9 cellular contexts compared by ENCODE assay signal in genomic region chr1:40394456-40395172, GRCh38. TPM values are rescaled to one million over a fixed set of nuclear protein-coding genes. Genes with fewer than 3 reads are reported as not detected.
DNase-seq lines count a peak whose midpoint lies in the region; ATAC-seq and TF ChIP-seq lines count a peak whose summit lies in the region.
"Had no signal": no experiment of that assay in that cellular context is flagged by ENCODE, and none has a peak within 500 bp of the region (broad histone marks: within the 10 kb centered on the region; RNA-seq: fewer than 3 reads in every experiment).

No MANE protein-coding gene starts in this region.

- POLR2A ChIA-PET in activated CD8-positive, alpha-beta T cell treated with anti-CD3 and anti-CD28 coated beads for 36 hours (lab: Charles Lee), result interaction anchor here (1.1 to 16.6 kb wide), 5 partner anchors 9 to 56 kb away, joined by 3 to 278 read pairs (median 4); partner anchors contain the start of gene ZFP69B

- H3K4me3 Mint-ChIP-seq in activated T-cell treated with anti-CD3 and anti-CD28 coated beads, Interleukin-2, amount 50 U/mL, for 72 hours, result peak overlapping the region; percentile 71 to 93
- peak overlapping the region; percentile 18 for H3K4me3 Mint-ChIP-seq in activated CD8-positive, alpha-beta T cell treated with anti-CD3 and anti-CD28 coated beads for 36 hours

- peak overlapping the region; percentile 100 for H3K27ac Mint-ChIP-seq in activated T-cell treated with anti-CD3 and anti-CD28 coated beads, Interleukin-2, amount 50 U/mL, for 72 hours
- peak overlapping the region; percentile 90 for H3K27ac Mint-ChIP-seq in activated CD8-positive, alpha-beta T cell treated with anti-CD3 and anti-CD28 coated beads for 36 hours

- intact Hi-C loops in activated CD8-positive, alpha-beta T cell treated with anti-CD3 and anti-CD28 coated beads for 36 hours (cut with micrococcal nuclease), result loop anchor here (2.0 kb wide), 1 partner anchor 14 kb away; no protein-coding TSS in a partner anchor

- peak; percentile 59 to 61 for DNase-seq in activated T-cell treated with anti-CD3 and anti-CD28 coated beads, Interleukin-2, amount 50 U/mL, for 72 hours
- DNase-seq in activated T-cell treated with anti-CD3 and anti-CD28 coated beads, Interleukin-2, amount 50 U/mL, for 48 hours, result no peak
- peak; percentile 66 for DNase-seq in activated CD8-positive, alpha-beta T cell treated with anti-CD3 and anti-CD28 coated beads for 36 hours
- DNase-seq in tibial nerve (ENCODE audit: low spot score in 2 of 2) (no peak), DMS153 treated with DMSO at 0.1 percent for 48 hours (lab: John Stamatoyannopoulos, UW; ENCODE audit: unreplicated experiment) (no peak)
- DNase-seq: C1 segment of cervical spinal cord had no signal

- H3K4me3 ChIP-seq in gastroesophageal sphincter (no peak overlapping the region), tibial nerve (no peak overlapping the region)

- H3K27me3 ChIP-seq in gastroesophageal sphincter (no peaks in the 10 kb centered on the region), tibial nerve (no peaks in the 10 kb centered on the region)

- TF ChIP-seq POLR2A in gastroesophageal sphincter (IDR thresholded peaks at IDR 0.05) (no peak), tibial nerve (IDR thresholded peaks at IDR 0.05) (no peak)

- WGBS in gastroesophageal sphincter (ENCODE audit: low coverage in 1 of 2), 2 donors, result 66 to 73% methylated on average over 4 of the region's 4 CpGs
- 68 to 78% methylated on average over 4 of the region's 4 CpGs for WGBS in tibial nerve, 2 donors

- TF ChIP-seq CTCF in activated CD8-positive, alpha-beta T cell treated with anti-CD3 and anti-CD28 coated beads for 36 hours (IDR thresholded peaks at IDR 0.05), result no peak
- TF ChIP-seq CTCF in gastroesophageal sphincter (IDR thresholded peaks at IDR 0.05) (no peak), tibial nerve (IDR thresholded peaks at IDR 0.05) (no peak)

- H3K9me3 ChIP-seq in gastroesophageal sphincter (no peaks in the 10 kb centered on the region), tibial nerve (no peaks in the 10 kb centered on the region)

- no peaks in the 10 kb centered on the region for H3K9me3 Mint-ChIP-seq in activated T-cell treated with anti-CD3 and anti-CD28 coated beads, Interleukin-2, amount 50 U/mL, for 72 hours
- no peaks in the 10 kb centered on the region for H3K9me3 Mint-ChIP-seq in activated CD8-positive, alpha-beta T cell treated with anti-CD3 and anti-CD28 coated beads for 36 hours

- H3K27ac ChIP-seq in gastroesophageal sphincter (peak overlapping the region in 3 of 4 donors; percentile 9 to 35 (median 10)), tibial nerve (peak overlapping the region; percentile 20 to 76 (median 58))

- peaks cover 0 to 28% (median 7%) of the 10 kb centered on the region in 3 donors for H3K4me1 ChIP-seq in gastroesophageal sphincter
- peaks cover 0 to 55% (median 26%) of the 10 kb centered on the region in 4 donors for H3K4me1 ChIP-seq in tibial nerve

- H3K4me1 Mint-ChIP-seq in activated T-cell treated with anti-CD3 and anti-CD28 coated beads, Interleukin-2, amount 50 U/mL, for 72 hours (ENCODE audit: low read depth), result peaks cover 96% of the 10 kb centered on the region
- H3K4me1 Mint-ChIP-seq in activated CD8-positive, alpha-beta T cell treated with anti-CD3 and anti-CD28 coated beads for 36 hours (ENCODE audit: low read depth), result peaks cover 90% of the 10 kb centered on the region

- CTCF ChIA-PET in activated CD8-positive, alpha-beta T cell treated with anti-CD3 and anti-CD28 coated beads for 36 hours (lab: Charles Lee), result interaction anchor here (0.9 to 1.9 kb wide), 5 partner anchors 9 to 56 kb away, joined by 4 to 8 read pairs (median 5); no protein-coding TSS in a partner anchor

- H3K36me3 Mint-ChIP-seq in activated T-cell treated with anti-CD3 and anti-CD28 coated beads, Interleukin-2, amount 50 U/mL, for 72 hours (ENCODE audit: insufficient read depth in 2 of 2), result peaks cover 20 to 38% of the 10 kb centered on the region in 2 donors
- H3K36me3 Mint-ChIP-seq in activated CD8-positive, alpha-beta T cell treated with anti-CD3 and anti-CD28 coated beads for 36 hours (ENCODE audit: low read depth), result peaks cover 63% of the 10 kb centered on the region

- no peaks in the 10 kb centered on the region for H3K27me3 Mint-ChIP-seq in activated T-cell treated with anti-CD3 and anti-CD28 coated beads, Interleukin-2, amount 50 U/mL, for 72 hours (ENCODE audit: low read depth)
- no peaks in the 10 kb centered on the region for H3K27me3 Mint-ChIP-seq in activated CD8-positive, alpha-beta T cell treated with anti-CD3 and anti-CD28 coated beads for 36 hours

- TF ChIP-seq EP300 in gastroesophageal sphincter (IDR thresholded peaks at IDR 0.05), result no peak
- no peak for TF ChIP-seq EP300 in tibial nerve (IDR thresholded peaks at IDR 0.05)

- ATAC-seq in activated T-cell treated with anti-CD3 and anti-CD28 coated beads, Interleukin-2, amount 50 U/mL, for 72 hours (replicated peaks in 1 of 2), result peak; percentile 90 to 95
- ATAC-seq in activated CD8-positive, alpha-beta T cell treated with anti-CD3 and anti-CD28 coated beads for 36 hours, result peak; percentile 90
- ATAC-seq in gastroesophageal sphincter, result no peak
- ATAC-seq in HG03342 (IDR thresholded peaks at IDR 0.05; ENCODE audit: unreplicated experiment), result no peak
- no peak for ATAC-seq in GM18867 (IDR thresholded peaks at IDR 0.05; ENCODE audit: unreplicated experiment)

- H3K36me3 ChIP-seq in gastroesophageal sphincter (no peaks in the 10 kb centered on the region), tibial nerve (no peaks in the 10 kb centered on the region)

RNA-seq across cellular contexts. Expression of gene SMAP2, which starts 21.1 kb away (rescaled TPM):
- 100 to 1,000 TPM; 487 to 586 TPM for total RNA-seq in activated T-cell treated with anti-CD3 and anti-CD28 coated beads, Interleukin-2, amount 50 U/mL, for 72 hours
- total RNA-seq in activated CD8-positive, alpha-beta T cell treated with anti-CD3 and anti-CD28 coated beads for 36 hours, result 100 to 1,000 TPM; 204 to 209 TPM
- 10 to 100 TPM; 19.9 to 43.2 (median 26.6) TPM for total RNA-seq in gastroesophageal sphincter
- 10 to 100 TPM; 36.7 to 55.2 (median 45.1) TPM for total RNA-seq in tibial nerve

RNA-seq across cellular contexts. Expression of gene ZFP69B, which starts 55.7 kb away (rescaled TPM):
- total RNA-seq in activated T-cell treated with anti-CD3 and anti-CD28 coated beads, Interleukin-2, amount 50 U/mL, for 72 hours, result 1 to 10 TPM; 7.4 to 7.9 TPM
- total RNA-seq in activated CD8-positive, alpha-beta T cell treated with anti-CD3 and anti-CD28 coated beads for 36 hours, result 1 to 10 TPM; 3.5 to 4.1 TPM
- total RNA-seq in gastroesophageal sphincter (1 to 10 TPM in 2 of 4 donors, under 1 TPM in 1, not detected in 1; 0.54 to 1.4 (median 1.2) TPM), tibial nerve (1 to 10 TPM in 2 of 4 donors, under 1 TPM in 2; 0.39 to 2.3 (median 1.3) TPM)

Comparison
In these comparisons a context has a peak if more than half of its experiments do, and no peak if none do; other contexts are left out.
1. DNase-seq: peak in activated T-cell treated with anti-CD3 and anti-CD28 coated beads, Interleukin-2, amount 50 U/mL, for 72 hours (2 of 2) and activated CD8-positive, alpha-beta T cell treated with anti-CD3 and anti-CD28 coated beads for 36 hours (single experiment); none in activated T-cell treated with anti-CD3 and anti-CD28 coated beads, Interleukin-2, amount 50 U/mL, for 48 hours (0 of 2), tibial nerve (0 of 2) and DMS153 treated with DMSO at 0.1 percent for 48 hours (single experiment).
2. ATAC-seq: peak in activated T-cell treated with anti-CD3 and anti-CD28 coated beads, Interleukin-2, amount 50 U/mL, for 72 hours (2 of 2) and activated CD8-positive, alpha-beta T cell treated with anti-CD3 and anti-CD28 coated beads for 36 hours (single experiment); none in gastroesophageal sphincter (single experiment), HG03342 (single experiment) and GM18867 (single experiment).